1 cellular context compared by ENCODE assay signal in genomic region chr12:7588703-7589329, GRCh38.
TF ChIP-seq lines count a peak whose summit lies in the region.

No MANE protein-coding gene starts in this region.

TF ChIP-seq in GM12878, 131 proteins besides CTCF, POLR2A, EP300 and RAD21 (continued from another document):
- TF ChIP-seq MLLT1 (IDR thresholded peaks at IDR 0.05) (no peak), POLR2AphosphoS5 (IDR thresholded peaks at IDR 0.05; ENCODE audit: low read length) (no peak), PRDM15 (CRISPR knock-in tag; IDR thresholded peaks at IDR 0.05) (no peak), YY1 (IDR thresholded peaks at IDR 0.05; ENCODE audit: low read depth, low read length) (0 out of 2 replicates have a peak, but pooled peaks have one; percentile 13), NR2C2 (IDR thresholded peaks at IDR 0.05; ENCODE audit: borderline replicate concordance, control insufficient read depth, insufficient read length, low read depth) (no peak), RBBP5 (conservative IDR thresholded peaks at IDR 0.05) (no peak), E2F4 (IDR thresholded peaks at IDR 0.05; ENCODE audit: low read depth, low read length) (no peak), TAF1 (IDR thresholded peaks at IDR 0.05; ENCODE audit: borderline replicate concordance, low read depth, low read length) (no peak), PAX5 (IDR thresholded peaks at IDR 0.05; ENCODE audit: borderline replicate concordance, low read depth, low read length) (no peak), HSF1 (IDR thresholded peaks at IDR 0.05; ENCODE audit: low read depth, low read length) (no peak), RELA (IDR thresholded peaks at IDR 0.05; ENCODE audit: borderline replicate concordance, partially characterized antibody) (no peak), SPI1 (IDR thresholded peaks at IDR 0.05; ENCODE audit: borderline replicate concordance, insufficient read depth, low read depth, low read length) (peak; percentile 43; the same call in 1 of the 2 replicates), KDM1A (IDR thresholded peaks at IDR 0.05; ENCODE audit: borderline replicate concordance) (no peak), SIX5 (IDR thresholded peaks at IDR 0.05; ENCODE audit: low read depth, low read length, severe bottlenecking) (no peak), MAX (IDR thresholded peaks at IDR 0.05; ENCODE audit: low read depth, low read length) (no peak), SP1 (IDR thresholded peaks at IDR 0.05; ENCODE audit: low read depth, low read length) (no peak)
